9 cellular contexts compared by ENCODE assay signal in the genomic region with DNA sequence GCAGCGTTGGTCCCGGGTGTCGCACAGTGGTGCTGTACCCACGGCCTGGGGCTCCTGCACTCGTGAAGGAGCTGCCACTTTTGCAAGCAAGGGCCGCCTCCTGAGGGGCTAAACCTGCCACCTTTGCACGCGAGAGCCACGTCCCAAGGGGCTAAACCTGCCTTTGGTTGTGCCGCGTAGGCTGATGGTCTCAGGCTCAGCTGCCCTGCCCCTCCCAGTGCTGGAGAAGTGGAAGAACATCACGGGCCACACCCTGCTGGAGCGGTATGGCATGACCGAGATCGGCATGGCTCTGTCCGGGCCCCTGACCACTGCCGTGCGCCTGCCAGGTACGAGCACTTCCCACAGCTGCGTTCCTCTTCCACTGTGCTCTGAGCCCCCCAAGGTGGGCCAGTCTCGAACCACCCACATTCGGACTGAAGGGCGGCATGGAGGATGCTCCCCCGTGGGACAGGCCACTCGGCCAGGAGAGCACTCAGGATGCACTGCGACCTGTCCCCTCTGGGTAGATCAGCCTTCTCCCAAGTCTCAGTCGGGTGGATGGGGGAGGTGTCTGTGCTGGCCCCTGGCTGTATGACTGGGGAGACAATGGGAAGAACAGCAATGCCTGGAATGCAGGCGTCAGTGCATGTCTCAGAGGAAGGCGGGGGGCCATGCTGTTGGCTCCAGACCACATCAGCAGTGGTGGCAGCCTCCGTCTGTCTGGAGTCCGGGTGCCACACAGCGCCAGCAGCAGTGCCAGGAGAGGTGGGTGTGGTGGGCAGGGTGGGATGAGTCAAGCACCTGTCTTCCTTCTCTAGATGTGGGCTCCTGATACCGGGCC. TPM values are rescaled to one million over a fixed set of nuclear protein-coding genes. Genes with fewer than 3 reads are reported as not detected.
DNase-seq lines count a peak whose midpoint lies in the region; ATAC-seq and TF ChIP-seq lines count a peak whose summit lies in the region.
"Had no signal": no experiment of that assay in that cellular context is flagged by ENCODE, and none has a peak within 500 bp of the region (broad histone marks: within the 10 kb centered on the region; RNA-seq: fewer than 3 reads in every experiment).

No MANE protein-coding gene starts in this region.

- peaks cover 0 to 14% (median 2%) of the 10 kb centered on the region in 4 donors for H3K36me3 ChIP-seq in right lobe of liver
- H3K36me3 ChIP-seq in WERI-Rb-1 = no peaks in the 10 kb centered on the region

- ATAC-seq in right lobe of liver = no peak
- ATAC-seq in HG02938 (IDR thresholded peaks at IDR 0.05; ENCODE audit: unreplicated experiment) = no peak
- ATAC-seq in GM18870 (IDR thresholded peaks at IDR 0.05; ENCODE audit: unreplicated experiment) = no peak
- no peak for ATAC-seq in SK-N-SH treated with all-trans-retinoic acid at 6 μM for 48 hours

- H3K4me3 ChIP-seq in right lobe of liver (no peak overlapping the region), WERI-Rb-1 (ENCODE audit: low read depth, low read length) (no peak overlapping the region)

- peaks cover 32% of the 10 kb centered on the region for H3K4me1 Mint-ChIP-seq in activated T-helper 2 cell treated with anti-CD3 and anti-CD28 coated beads, Interferon-gamma antibody, Interleukin-2, Interleukin-4, amounts not matched to agents 10 μg/mL and 5 μg/mL and 100 μg/mL, durations not matched to agents 14 hours and 24 hours and 36 hours (ENCODE audit: low read depth)

- WGBS in right lobe of liver (ENCODE audit: insufficient coverage, low coverage, low lambda C conversion rate, missing lambda C conversion rate) = 60% methylated on average over 1 of the region's 33 CpGs

- TF ChIP-seq CTCF in right lobe of liver (IDR thresholded peaks at IDR 0.05) = no peak
- no peak for TF ChIP-seq CTCF in WERI-Rb-1 (IDR thresholded peaks at IDR 0.05; ENCODE audit: low read depth, low read length)

- no peaks in the 10 kb centered on the region for H3K27me3 Mint-ChIP-seq in activated T-helper 2 cell treated with anti-CD3 and anti-CD28 coated beads, Interferon-gamma antibody, Interleukin-2, Interleukin-4, amounts not matched to agents 10 μg/mL and 5 μg/mL and 100 μg/mL, durations not matched to agents 14 hours and 24 hours and 36 hours (ENCODE audit: low read depth)

- intact Hi-C loops in activated T-helper 2 cell treated with anti-CD3 and anti-CD28 coated beads, Interferon-gamma antibody, Interleukin-2, Interleukin-4, amounts not matched to agents 10 μg/mL and 5 μg/mL and 100 μg/mL, durations not matched to agents 14 hours and 24 hours and 36 hours (cut with micrococcal nuclease) = loop anchor here (10.0 kb wide), 1 partner anchor 100 kb away; a partner anchor contains a TSS
- intact Hi-C loops in right lobe of liver (cut with DNase I) = no loop called here

- peak; percentile 54 for DNase-seq in AG08396 (ENCODE audit: low spot score)
- DNase-seq in HK-2 (ENCODE audit: unreplicated experiment) = peak; percentile 17
- no peak for DNase-seq in activated T-helper 2 cell treated with anti-CD3 and anti-CD28 coated beads, Interferon-gamma antibody, Interleukin-2, Interleukin-4, amounts not matched to agents 10 μg/mL and 5 μg/mL and 100 μg/mL, durations not matched to agents 14 hours and 24 hours and 36 hours (ENCODE audit: low spot score)
- DNase-seq in right lobe of liver = peak in 2 of 3 donors; percentile 22 to 54
- DNase-seq in WERI-Rb-1 = no peak
- DNase-seq: NCI-H2081 had no signal

- H3K4me3 Mint-ChIP-seq in activated T-helper 2 cell treated with anti-CD3 and anti-CD28 coated beads, Interferon-gamma antibody, Interleukin-2, Interleukin-4, amounts not matched to agents 10 μg/mL and 5 μg/mL and 100 μg/mL, durations not matched to agents 14 hours and 24 hours and 36 hours (ENCODE audit: low read depth) = peak overlapping the region; percentile 79

- H3K27ac Mint-ChIP-seq in activated T-helper 2 cell treated with anti-CD3 and anti-CD28 coated beads, Interferon-gamma antibody, Interleukin-2, Interleukin-4, amounts not matched to agents 10 μg/mL and 5 μg/mL and 100 μg/mL, durations not matched to agents 14 hours and 24 hours and 36 hours = peak overlapping the region; percentile 91

- H3K27me3 ChIP-seq in right lobe of liver (no peaks in the 10 kb centered on the region), WERI-Rb-1 (ENCODE audit: insufficient read depth, low read depth, severe bottlenecking) (no peaks in the 10 kb centered on the region)

- no peaks in the 10 kb centered on the region for H3K9me3 Mint-ChIP-seq in activated T-helper 2 cell treated with anti-CD3 and anti-CD28 coated beads, Interferon-gamma antibody, Interleukin-2, Interleukin-4, amounts not matched to agents 10 μg/mL and 5 μg/mL and 100 μg/mL, durations not matched to agents 14 hours and 24 hours and 36 hours

- peak overlapping the region in 1 of 3 donors; percentile 47 for H3K27ac ChIP-seq in right lobe of liver
- H3K27ac ChIP-seq in WERI-Rb-1 = no peak overlapping the region

- H3K36me3 Mint-ChIP-seq in activated T-helper 2 cell treated with anti-CD3 and anti-CD28 coated beads, Interferon-gamma antibody, Interleukin-2, Interleukin-4, amounts not matched to agents 10 μg/mL and 5 μg/mL and 100 μg/mL, durations not matched to agents 14 hours and 24 hours and 36 hours (ENCODE audit: low read depth) = peaks cover 45% of the 10 kb centered on the region

- no peaks in the 10 kb centered on the region for H3K9me3 ChIP-seq in right lobe of liver
- H3K9me3 ChIP-seq in WERI-Rb-1 (ENCODE audit: severe bottlenecking) = no peaks in the 10 kb centered on the region

- no peaks in the 10 kb centered on the region for H3K4me1 ChIP-seq in right lobe of liver

- no peak for TF ChIP-seq POLR2A in right lobe of liver (IDR thresholded peaks at IDR 0.05)

TF ChIP-seq in SK-N-SH treated with all-trans-retinoic acid at 6 μM for 48 hours, 23 proteins besides CTCF, POLR2A, EP300 and RAD21:
- TF ChIP-seq ESRRG (CRISPR knock-in tag; IDR thresholded peaks at IDR 0.05) (no peak), ZNF8 (CRISPR knock-in tag; IDR thresholded peaks at IDR 0.05) (no peak), SNAI2 (CRISPR knock-in tag; IDR thresholded peaks at IDR 0.05) (no peak), TOX (CRISPR knock-in tag; IDR thresholded peaks at IDR 0.05; ENCODE audit: borderline replicate concordance) (no peak), GLIS3 (CRISPR knock-in tag; IDR thresholded peaks at IDR 0.05) (no peak)
- TF ChIP-seq, protein P1, sequence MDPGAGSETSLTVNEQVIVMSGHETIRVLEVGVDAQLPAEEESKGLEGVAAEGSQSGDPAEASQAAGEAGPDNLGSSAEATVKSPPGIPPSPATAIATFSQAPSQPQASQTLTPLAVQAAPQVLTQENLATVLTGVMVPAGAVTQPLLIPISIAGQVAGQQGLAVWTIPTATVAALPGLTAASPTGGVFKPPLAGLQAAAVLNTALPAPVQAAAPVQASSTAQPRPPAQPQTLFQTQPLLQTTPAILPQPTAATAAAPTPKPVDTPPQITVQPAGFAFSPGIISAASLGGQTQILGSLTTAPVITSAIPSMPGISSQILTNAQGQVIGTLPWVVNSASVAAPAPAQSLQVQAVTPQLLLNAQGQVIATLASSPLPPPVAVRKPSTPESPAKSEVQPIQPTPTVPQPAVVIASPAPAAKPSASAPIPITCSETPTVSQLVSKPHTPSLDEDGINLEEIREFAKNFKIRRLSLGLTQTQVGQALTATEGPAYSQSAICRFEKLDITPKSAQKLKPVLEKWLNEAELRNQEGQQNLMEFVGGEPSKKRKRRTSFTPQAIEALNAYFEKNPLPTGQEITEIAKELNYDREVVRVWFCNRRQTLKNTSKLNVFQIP (CRISPR knock-in tag; IDR thresholded peaks at IDR 0.05; ENCODE audit: borderline replicate concordance, low read depth) = no peak
- TF ChIP-seq, protein P2, sequence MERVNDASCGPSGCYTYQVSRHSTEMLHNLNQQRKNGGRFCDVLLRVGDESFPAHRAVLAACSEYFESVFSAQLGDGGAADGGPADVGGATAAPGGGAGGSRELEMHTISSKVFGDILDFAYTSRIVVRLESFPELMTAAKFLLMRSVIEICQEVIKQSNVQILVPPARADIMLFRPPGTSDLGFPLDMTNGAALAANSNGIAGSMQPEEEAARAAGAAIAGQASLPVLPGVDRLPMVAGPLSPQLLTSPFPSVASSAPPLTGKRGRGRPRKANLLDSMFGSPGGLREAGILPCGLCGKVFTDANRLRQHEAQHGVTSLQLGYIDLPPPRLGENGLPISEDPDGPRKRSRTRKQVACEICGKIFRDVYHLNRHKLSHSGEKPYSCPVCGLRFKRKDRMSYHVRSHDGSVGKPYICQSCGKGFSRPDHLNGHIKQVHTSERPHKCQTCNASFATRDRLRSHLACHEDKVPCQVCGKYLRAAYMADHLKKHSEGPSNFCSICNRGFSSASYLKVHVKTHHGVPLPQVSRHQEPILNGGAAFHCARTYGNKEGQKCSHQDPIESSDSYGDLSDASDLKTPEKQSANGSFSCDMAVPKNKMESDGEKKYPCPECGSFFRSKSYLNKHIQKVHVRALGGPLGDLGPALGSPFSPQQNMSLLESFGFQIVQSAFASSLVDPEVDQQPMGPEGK (CRISPR knock-in tag; IDR thresholded peaks at IDR 0.05; ENCODE audit: borderline replicate concordance) = no peak
- TF ChIP-seq, protein P3, sequence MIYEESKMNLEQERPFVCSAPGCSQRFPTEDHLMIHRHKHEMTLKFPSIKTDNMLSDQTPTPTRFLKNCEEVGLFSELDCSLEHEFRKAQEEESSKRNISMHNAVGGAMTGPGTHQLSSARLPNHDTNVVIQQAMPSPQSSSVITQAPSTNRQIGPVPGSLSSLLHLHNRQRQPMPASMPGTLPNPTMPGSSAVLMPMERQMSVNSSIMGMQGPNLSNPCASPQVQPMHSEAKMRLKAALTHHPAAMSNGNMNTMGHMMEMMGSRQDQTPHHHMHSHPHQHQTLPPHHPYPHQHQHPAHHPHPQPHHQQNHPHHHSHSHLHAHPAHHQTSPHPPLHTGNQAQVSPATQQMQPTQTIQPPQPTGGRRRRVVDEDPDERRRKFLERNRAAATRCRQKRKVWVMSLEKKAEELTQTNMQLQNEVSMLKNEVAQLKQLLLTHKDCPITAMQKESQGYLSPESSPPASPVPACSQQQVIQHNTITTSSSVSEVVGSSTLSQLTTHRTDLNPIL (CRISPR knock-in tag; IDR thresholded peaks at IDR 0.05; ENCODE audit: low read depth) = no peak

RNA-seq across cellular contexts. Expression of a gene that starts 20.7 kb away (rescaled TPM):
- 36.3 and 39.8 TPM in 2 replicates for total RNA-seq in activated T-helper 2 cell treated with anti-CD3 and anti-CD28 coated beads, Interferon-gamma antibody, Interleukin-2, Interleukin-4, amounts not matched to agents 10 μg/mL and 5 μg/mL and 100 μg/mL, durations not matched to agents 14 hours and 24 hours and 36 hours
- 10 to 100 TPM; 20.2 to 33.6 (median 29.4) TPM for total RNA-seq in right lobe of liver

RNA-seq across cellular contexts. Expression of a gene that starts 57.2 kb away (rescaled TPM):
- total RNA-seq in activated T-helper 2 cell treated with anti-CD3 and anti-CD28 coated beads, Interferon-gamma antibody, Interleukin-2, Interleukin-4, amounts not matched to agents 10 μg/mL and 5 μg/mL and 100 μg/mL, durations not matched to agents 14 hours and 24 hours and 36 hours = not detected in 2 replicates
- 1 to 10 TPM in 1 of 6 experiments, under 1 TPM in 4, not detected in 1; 0.12 to 3.3 (median 0.15) TPM for total RNA-seq in right lobe of liver

Comparison
In these comparisons a context has a peak if more than half of its experiments do, and no peak if none do; other contexts are left out.
1. DNase-seq: peak in AG08396 (single experiment), HK-2 (single experiment) and right lobe of liver (2 of 3); none in activated T-helper 2 cell treated with anti-CD3 and anti-CD28 coated beads, Interferon-gamma antibody, Interleukin-2, Interleukin-4, amounts not matched to agents 10 μg/mL and 5 μg/mL and 100 μg/mL, durations not matched to agents 14 hours and 24 hours and 36 hours (single experiment) and WERI-Rb-1 (single experiment).